Comparison of ENCODE assay signal across 8 cellular contexts in the genomic region with DNA sequence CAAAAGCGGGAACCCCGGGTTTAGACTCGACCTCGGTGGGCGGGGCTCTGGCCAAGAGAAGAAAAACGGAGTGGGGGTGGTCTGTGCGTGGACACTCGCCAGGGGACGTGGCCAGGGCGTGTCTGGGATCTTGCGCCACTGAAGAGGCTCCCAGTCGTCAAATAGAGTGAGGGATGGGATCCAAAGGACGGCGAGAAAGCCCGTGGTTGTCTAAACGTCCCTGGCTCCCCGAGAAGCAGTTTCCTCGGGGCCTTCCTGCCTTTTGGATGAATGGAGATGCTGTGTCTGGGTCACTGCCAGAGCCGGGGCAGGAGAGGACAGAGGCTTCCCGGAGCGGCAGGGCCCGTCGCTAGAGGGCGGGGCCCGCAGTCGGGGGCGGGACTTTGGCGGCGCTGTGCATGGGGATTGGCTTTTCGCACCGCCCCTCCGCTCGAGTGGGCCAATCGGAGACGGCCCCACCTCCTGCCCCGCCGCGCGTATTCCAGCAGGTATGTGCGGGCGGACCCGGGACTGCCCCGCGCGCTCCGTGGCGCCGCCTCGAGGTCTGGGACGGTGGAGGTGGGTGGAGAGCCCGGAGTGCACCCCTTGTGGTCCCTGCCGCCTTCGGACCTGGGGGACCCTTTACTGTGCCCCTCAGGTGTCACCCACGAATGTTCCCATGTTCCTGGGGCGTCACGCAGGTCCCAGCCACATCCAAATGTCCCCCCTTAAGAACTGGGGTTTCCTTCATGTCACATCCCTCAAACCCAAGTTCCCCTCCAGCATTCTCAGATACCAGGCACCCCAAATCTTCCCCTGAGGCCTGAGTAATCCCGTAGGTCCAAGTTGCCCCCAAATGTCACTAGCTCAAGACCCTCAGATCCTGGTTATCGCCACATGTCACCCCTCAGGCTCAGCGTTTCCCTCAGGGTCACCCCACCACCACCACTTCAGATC. TPM values are rescaled to one million over a fixed set of nuclear protein-coding genes. Genes with fewer than 3 reads are reported as not detected.
DNase-seq lines count a peak whose midpoint lies in the region; ATAC-seq and TF ChIP-seq lines count a peak whose summit lies in the region.

No MANE protein-coding gene starts in this region.

- peak; percentile 41 for TF ChIP-seq CTCF in fibroblast of villous mesenchyme (IDR thresholded peaks at IDR 0.05; ENCODE audit: insufficient read depth, low read depth, low read length)
- peak; percentile 61 for TF ChIP-seq CTCF in neural crest cell (conservative IDR thresholded peaks at IDR 0.05)

- peak; percentile 27; the same call in 1 of the 2 replicates for TF ChIP-seq EP300 in Ishikawa (IDR thresholded peaks at IDR 0.05; ENCODE audit: borderline replicate concordance)

- H3K27ac ChIP-seq in subcutaneous abdominal adipose tissue (ENCODE audit: low read depth, low read length): peak overlapping the region; percentile 72

- H3K36me3 ChIP-seq in subcutaneous abdominal adipose tissue (ENCODE audit: control insufficient read depth in 5 of 5, insufficient read depth in 5 of 5, low read length in 5 of 5): peaks cover 0 to 54% (median 37%) of the 10 kb centered on the region in 5 donors

- no peaks in the 10 kb centered on the region for H3K9me3 Mint-ChIP-seq in neural crest cell

- peak overlapping the region; percentile 67 for H3K27ac Mint-ChIP-seq in neural crest cell (ENCODE audit: unreplicated experiment)

- H3K27me3 Mint-ChIP-seq in neural crest cell (ENCODE audit: low read depth): peaks cover 3% of the 10 kb centered on the region

- H3K9me3 ChIP-seq in subcutaneous abdominal adipose tissue (ENCODE audit: control insufficient read depth in 5 of 5, low read length in 5 of 5): no peaks in the 10 kb centered on the region

- H3K9ac ChIP-seq in subcutaneous abdominal adipose tissue (ENCODE audit: low read length in 5 of 5): peak overlapping the region in 3 of 5 donors; percentile 26 to 44 (median 35)

- peak overlapping the region; percentile 18 for H3K4me3 ChIP-seq in fibroblast of villous mesenchyme (ENCODE audit: low read depth, low read length)
- peak overlapping the region in 3 of 5 donors; percentile 11 to 44 (median 24) for H3K4me3 ChIP-seq in subcutaneous abdominal adipose tissue (ENCODE audit: low read depth in 1 of 5, low read length in 5 of 5)

- TF ChIP-seq RAD21 in Ishikawa (IDR thresholded peaks at IDR 0.05; ENCODE audit: low read depth): peak; percentile 41; the same call in 1 of the 2 replicates

- peaks cover 11 to 51% (median 38%) of the 10 kb centered on the region in 5 donors for H3K4me1 ChIP-seq in subcutaneous abdominal adipose tissue (ENCODE audit: control insufficient read depth in 5 of 5, insufficient read depth in 5 of 5, low read length in 5 of 5)

- peak overlapping the region; percentile 87 for H3K4me3 Mint-ChIP-seq in neural crest cell

- ATAC-seq in GM21381 (IDR thresholded peaks at IDR 0.05; ENCODE audit: unreplicated experiment): peak; percentile 71

- H3K36me3 Mint-ChIP-seq in neural crest cell (ENCODE audit: low read depth): peaks cover 3% of the 10 kb centered on the region

- no peaks in the 10 kb centered on the region for H3K27me3 ChIP-seq in subcutaneous abdominal adipose tissue (ENCODE audit: control insufficient read depth in 5 of 5, insufficient read depth in 4 of 5, low read length in 5 of 5)

- peak; percentile 100 for DNase-seq in D341Med (ENCODE audit: low spot score)
- peak; percentile 90 for DNase-seq in RKO (ENCODE audit: low spot score)
- peak; percentile 97 for DNase-seq in activated effector memory CD4-positive, alpha-beta T cell treated with anti-CD3 and anti-CD28 coated beads, Interleukin-2, amount 50 U/mL, for 16 hours
- DNase-seq in fibroblast of villous mesenchyme (ENCODE audit: low read depth): peak; percentile 90
- peak; percentile 94 for DNase-seq in neural crest cell (ENCODE audit: low read depth, low spot score)

- H3K4me1 Mint-ChIP-seq in neural crest cell: peaks cover 11% of the 10 kb centered on the region

TF ChIP-seq in Ishikawa, 13 proteins besides CTCF, POLR2A, EP300 and RAD21:
- TF ChIP-seq FOXM1 (IDR thresholded peaks at IDR 0.05; ENCODE audit: borderline replicate concordance, low read depth): no peak
- no peak for TF ChIP-seq CEBPB (IDR thresholded peaks at IDR 0.05)
- TF ChIP-seq CREB1 (IDR thresholded peaks at IDR 0.05; ENCODE audit: low read depth): no peak
- TF ChIP-seq, protein P1, sequence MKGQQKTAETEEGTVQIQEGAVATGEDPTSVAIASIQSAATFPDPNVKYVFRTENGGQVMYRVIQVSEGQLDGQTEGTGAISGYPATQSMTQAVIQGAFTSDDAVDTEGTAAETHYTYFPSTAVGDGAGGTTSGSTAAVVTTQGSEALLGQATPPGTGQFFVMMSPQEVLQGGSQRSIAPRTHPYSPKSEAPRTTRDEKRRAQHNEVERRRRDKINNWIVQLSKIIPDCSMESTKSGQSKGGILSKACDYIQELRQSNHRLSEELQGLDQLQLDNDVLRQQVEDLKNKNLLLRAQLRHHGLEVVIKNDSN (IDR thresholded peaks at IDR 0.05): no peak
- TF ChIP-seq, protein P2, sequence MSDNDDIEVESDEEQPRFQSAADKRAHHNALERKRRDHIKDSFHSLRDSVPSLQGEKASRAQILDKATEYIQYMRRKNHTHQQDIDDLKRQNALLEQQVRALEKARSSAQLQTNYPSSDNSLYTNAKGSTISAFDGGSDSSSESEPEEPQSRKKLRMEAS (IDR thresholded peaks at IDR 0.05): peak; percentile 16; the same call in 1 of the 2 replicates
- TF ChIP-seq EGR1 (IDR thresholded peaks at IDR 0.05): 0 out of 2 replicates have a peak, but pooled peaks have one; percentile 44
- no peak for TF ChIP-seq YY1 (IDR thresholded peaks at IDR 0.05; ENCODE audit: low read depth)
- TF ChIP-seq NFIC (IDR thresholded peaks at IDR 0.05): peak; percentile 62
- TF ChIP-seq TEAD4 (IDR thresholded peaks at IDR 0.05): peak; percentile 61
- 0 out of 2 replicates have a peak, but pooled peaks have one; percentile 11 for TF ChIP-seq TCF12 (IDR thresholded peaks at IDR 0.05; ENCODE audit: low read depth)
- TF ChIP-seq TAF1 (IDR thresholded peaks at IDR 0.05; ENCODE audit: low read depth): no peak
- no peak for TF ChIP-seq ZBTB7A (IDR thresholded peaks at IDR 0.05; ENCODE audit: low read depth)
- TF ChIP-seq, protein P3, sequence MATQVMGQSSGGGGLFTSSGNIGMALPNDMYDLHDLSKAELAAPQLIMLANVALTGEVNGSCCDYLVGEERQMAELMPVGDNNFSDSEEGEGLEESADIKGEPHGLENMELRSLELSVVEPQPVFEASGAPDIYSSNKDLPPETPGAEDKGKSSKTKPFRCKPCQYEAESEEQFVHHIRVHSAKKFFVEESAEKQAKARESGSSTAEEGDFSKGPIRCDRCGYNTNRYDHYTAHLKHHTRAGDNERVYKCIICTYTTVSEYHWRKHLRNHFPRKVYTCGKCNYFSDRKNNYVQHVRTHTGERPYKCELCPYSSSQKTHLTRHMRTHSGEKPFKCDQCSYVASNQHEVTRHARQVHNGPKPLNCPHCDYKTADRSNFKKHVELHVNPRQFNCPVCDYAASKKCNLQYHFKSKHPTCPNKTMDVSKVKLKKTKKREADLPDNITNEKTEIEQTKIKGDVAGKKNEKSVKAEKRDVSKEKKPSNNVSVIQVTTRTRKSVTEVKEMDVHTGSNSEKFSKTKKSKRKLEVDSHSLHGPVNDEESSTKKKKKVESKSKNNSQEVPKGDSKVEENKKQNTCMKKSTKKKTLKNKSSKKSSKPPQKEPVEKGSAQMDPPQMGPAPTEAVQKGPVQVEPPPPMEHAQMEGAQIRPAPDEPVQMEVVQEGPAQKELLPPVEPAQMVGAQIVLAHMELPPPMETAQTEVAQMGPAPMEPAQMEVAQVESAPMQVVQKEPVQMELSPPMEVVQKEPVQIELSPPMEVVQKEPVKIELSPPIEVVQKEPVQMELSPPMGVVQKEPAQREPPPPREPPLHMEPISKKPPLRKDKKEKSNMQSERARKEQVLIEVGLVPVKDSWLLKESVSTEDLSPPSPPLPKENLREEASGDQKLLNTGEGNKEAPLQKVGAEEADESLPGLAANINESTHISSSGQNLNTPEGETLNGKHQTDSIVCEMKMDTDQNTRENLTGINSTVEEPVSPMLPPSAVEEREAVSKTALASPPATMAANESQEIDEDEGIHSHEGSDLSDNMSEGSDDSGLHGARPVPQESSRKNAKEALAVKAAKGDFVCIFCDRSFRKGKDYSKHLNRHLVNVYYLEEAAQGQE (IDR thresholded peaks at IDR 0.05; ENCODE audit: low read depth): no peak
TF ChIP-seq in Ishikawa: peak in this region for 5.

RNA-seq across cellular contexts. Expression of a gene that starts 38.4 kb away (rescaled TPM):
- total RNA-seq in fibroblast of villous mesenchyme (12.1 and 13.2 TPM in 2 replicates), neural crest cell (19.3 and 19.9 TPM in 2 replicates)

RNA-seq across cellular contexts. Expression of a gene that starts 43.3 kb away (rescaled TPM):
- total RNA-seq in fibroblast of villous mesenchyme (0.64 TPM in 1 of 2 replicates, not detected in the other), neural crest cell (0.73 and 1.6 TPM in 2 replicates)

RNA-seq across cellular contexts. Expression of a gene that starts 59.3 kb away (rescaled TPM):
- total RNA-seq in fibroblast of villous mesenchyme: 37.6 and 63.1 TPM in 2 replicates
- 89.1 and 111 TPM in 2 replicates for total RNA-seq in neural crest cell

Comparison
In these comparisons a context has a peak if more than half of its experiments do, and no peak if none do; other contexts are left out.
1. Peak in every context shown above with its lines: DNase-seq, ATAC-seq, H3K4me3 ChIP-seq and H3K27ac ChIP-seq.